7 cellular contexts compared by ENCODE assay signal in genomic region chrX:7941390-7942042, GRCh38. TPM values are rescaled to one million over a fixed set of nuclear protein-coding genes. Genes with fewer than 3 reads are reported as not detected.
DNase-seq lines count a peak whose midpoint lies in the region; ATAC-seq and TF ChIP-seq lines count a peak whose summit lies in the region.

No MANE protein-coding gene starts in this region.

- CTCF ChIA-PET in activated CD8-positive, alpha-beta T cell treated with anti-CD3 and anti-CD28 coated beads for 36 hours (lab: Charles Lee), result no interaction called here

- H3K27ac Mint-ChIP-seq in osteocyte (ENCODE audit: unreplicated experiment), result no peak overlapping the region
- H3K27ac Mint-ChIP-seq in stimulated activated naive B cell treated with anti-CD40 and anti-IgM and Interleukin-4, amounts not matched to agents 10 μg/mL and 1 μg/mL and 100 μg/mL, for 72 hours, result no peak overlapping the region
- no peak overlapping the region for H3K27ac Mint-ChIP-seq in activated CD8-positive, alpha-beta T cell treated with anti-CD3 and anti-CD28 coated beads for 36 hours

- no peak overlapping the region for H3K4me3 Mint-ChIP-seq in osteocyte (ENCODE audit: unreplicated experiment)
- H3K4me3 Mint-ChIP-seq in stimulated activated naive B cell treated with anti-CD40 and anti-IgM and Interleukin-4, amounts not matched to agents 10 μg/mL and 1 μg/mL and 100 μg/mL, for 72 hours, result no peak overlapping the region
- no peak overlapping the region for H3K4me3 Mint-ChIP-seq in activated CD8-positive, alpha-beta T cell treated with anti-CD3 and anti-CD28 coated beads for 36 hours

- TF ChIP-seq CTCF in GM13977 (IDR thresholded peaks at IDR 0.05; ENCODE audit: extremely low read depth, insufficient read depth, missing control alignments) (peak; percentile 55), body of pancreas (IDR thresholded peaks at IDR 0.05) (peak in 5 of 7 experiments; percentile 14 to 35 (median 16)), osteocyte (IDR thresholded peaks at IDR 0.05) (peak; percentile 53)
- no peak for TF ChIP-seq CTCF in activated CD8-positive, alpha-beta T cell treated with anti-CD3 and anti-CD28 coated beads for 36 hours (IDR thresholded peaks at IDR 0.05)

- H3K9me3 ChIP-seq in body of pancreas, result no peaks in the 10 kb centered on the region

- H3K4me1 ChIP-seq in body of pancreas, result no peaks in the 10 kb centered on the region

- WGBS in body of pancreas, 2 donors, result 0 to 2% methylated on average over 2 to 3 of the region's 3 CpGs

- no peak overlapping the region for H3K4me3 ChIP-seq in body of pancreas

- H3K36me3 Mint-ChIP-seq in osteocyte (ENCODE audit: unreplicated experiment), result no peaks in the 10 kb centered on the region
- no peaks in the 10 kb centered on the region for H3K36me3 Mint-ChIP-seq in stimulated activated naive B cell treated with anti-CD40 and anti-IgM and Interleukin-4, amounts not matched to agents 10 μg/mL and 1 μg/mL and 100 μg/mL, for 72 hours
- H3K36me3 Mint-ChIP-seq in activated CD8-positive, alpha-beta T cell treated with anti-CD3 and anti-CD28 coated beads for 36 hours (ENCODE audit: low read depth), result no peaks in the 10 kb centered on the region

- no peaks in the 10 kb centered on the region for H3K4me1 Mint-ChIP-seq in osteocyte (ENCODE audit: unreplicated experiment)
- no peaks in the 10 kb centered on the region for H3K4me1 Mint-ChIP-seq in stimulated activated naive B cell treated with anti-CD40 and anti-IgM and Interleukin-4, amounts not matched to agents 10 μg/mL and 1 μg/mL and 100 μg/mL, for 72 hours
- H3K4me1 Mint-ChIP-seq in activated CD8-positive, alpha-beta T cell treated with anti-CD3 and anti-CD28 coated beads for 36 hours (ENCODE audit: low read depth), result no peaks in the 10 kb centered on the region

- no peak for DNase-seq in GM13977 (ENCODE audit: low spot score)
- peak; percentile 16 for DNase-seq in KBM-7
- peak in 2 of 4 donors; percentile 10 to 38 for DNase-seq in body of pancreas
- no peak for DNase-seq in osteocyte (ENCODE audit: extremely low spot score, unreplicated experiment)
- DNase-seq in stimulated activated naive B cell treated with anti-CD40 and anti-IgM and Interleukin-4, amounts not matched to agents 10 μg/mL and 1 μg/mL and 100 μg/mL, for 72 hours, result no peak
- DNase-seq in activated CD8-positive, alpha-beta T cell treated with anti-CD3 and anti-CD28 coated beads for 36 hours, result no peak

- no peak for TF ChIP-seq POLR2A in body of pancreas (IDR thresholded peaks at IDR 0.05)

- POLR2A ChIA-PET in activated CD8-positive, alpha-beta T cell treated with anti-CD3 and anti-CD28 coated beads for 36 hours (lab: Charles Lee), result no interaction called here

- no peak for ATAC-seq in body of pancreas
- no peak for ATAC-seq in stimulated activated naive B cell treated with anti-CD40 and anti-IgM and Interleukin-4, amounts not matched to agents 10 μg/mL and 1 μg/mL and 100 μg/mL, for 72 hours (replicated peaks)
- ATAC-seq in HG02981 (IDR thresholded peaks at IDR 0.05; ENCODE audit: unreplicated experiment), result no peak
- ATAC-seq in activated CD8-positive, alpha-beta T cell treated with anti-CD3 and anti-CD28 coated beads for 36 hours, result no peak

- in situ Hi-C loops in GM13977 (cut with MboI; ENCODE audit: low pct_unique_long_range_greater_than_20kb, low sequenced_read_pairs, unreplicated experiment), result loop anchor here (25.0 kb wide), 1 partner anchor 829 kb away; no protein-coding TSS in a partner anchor
- in situ Hi-C loops in KBM-7 (cut with MboI; ENCODE audit: low pct_unique_long_range_greater_than_20kb, low sequenced_read_pairs), result no loop called here

- no peaks in the 10 kb centered on the region for H3K27me3 ChIP-seq in body of pancreas

- H3K36me3 ChIP-seq in body of pancreas (replicated peaks in 1 of 2; ENCODE audit: insufficient read depth in 1 of 2, low read depth in 2 of 2), result no peaks in the 10 kb centered on the region

- H3K27me3 Mint-ChIP-seq in osteocyte (ENCODE audit: unreplicated experiment), result no peaks in the 10 kb centered on the region
- peaks cover 0 to under 1% of the 10 kb centered on the region in 2 donors for H3K27me3 Mint-ChIP-seq in stimulated activated naive B cell treated with anti-CD40 and anti-IgM and Interleukin-4, amounts not matched to agents 10 μg/mL and 1 μg/mL and 100 μg/mL, for 72 hours
- H3K27me3 Mint-ChIP-seq in activated CD8-positive, alpha-beta T cell treated with anti-CD3 and anti-CD28 coated beads for 36 hours, result no peaks in the 10 kb centered on the region

- intact Hi-C loops in body of pancreas (cut with DNase I), result no loop called here
- intact Hi-C loops in activated CD8-positive, alpha-beta T cell treated with anti-CD3 and anti-CD28 coated beads for 36 hours (cut with micrococcal nuclease), result no loop called here

- no peak overlapping the region for H3K27ac ChIP-seq in body of pancreas

- H3K9me3 Mint-ChIP-seq in osteocyte (ENCODE audit: unreplicated experiment), result no peaks in the 10 kb centered on the region
- no peaks in the 10 kb centered on the region for H3K9me3 Mint-ChIP-seq in stimulated activated naive B cell treated with anti-CD40 and anti-IgM and Interleukin-4, amounts not matched to agents 10 μg/mL and 1 μg/mL and 100 μg/mL, for 72 hours
- H3K9me3 Mint-ChIP-seq in activated CD8-positive, alpha-beta T cell treated with anti-CD3 and anti-CD28 coated beads for 36 hours, result no peaks in the 10 kb centered on the region

RNA-seq across cellular contexts. Expression of gene PNPLA4, which starts 14.3 kb away (rescaled TPM):
- 10 to 100 TPM in 1 of 2 donors, 1 to 10 TPM in 1; 5.7 to 19.4 TPM for total RNA-seq in body of pancreas
- 14.4 and 15.6 TPM in 2 replicates for total RNA-seq in osteocyte
- total RNA-seq in activated CD8-positive, alpha-beta T cell treated with anti-CD3 and anti-CD28 coated beads for 36 hours, result 10 to 100 TPM; 12.7 to 13.9 TPM
